15 cellular contexts compared by ENCODE assay signal in the genomic region with DNA sequence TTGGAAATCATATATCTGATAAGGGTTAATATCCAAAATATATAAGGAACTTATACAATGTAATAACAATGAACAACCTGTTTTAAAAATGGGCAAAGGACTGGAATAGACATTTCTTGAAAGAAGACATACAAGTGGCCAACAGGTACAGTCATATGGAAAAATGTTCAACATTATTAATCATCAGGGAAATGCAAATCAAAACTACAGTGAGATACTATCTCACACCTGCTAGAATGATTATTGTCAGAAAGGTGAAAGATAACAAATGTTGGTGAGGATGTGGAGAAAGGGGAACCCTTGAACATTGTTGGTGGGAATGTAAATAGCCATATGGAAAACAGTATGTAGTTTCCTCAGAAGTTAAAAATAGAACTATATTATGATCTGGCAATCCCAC. TPM values are rescaled to one million over a fixed set of nuclear protein-coding genes. Genes with fewer than 3 reads are reported as not detected.
DNase-seq lines count a peak whose midpoint lies in the region; ATAC-seq, FAIRE-seq and TF ChIP-seq lines count a peak whose summit lies in the region.
"Had no signal": no experiment of that assay in that cellular context is flagged by ENCODE, and none has a peak within 500 bp of the region (broad histone marks: within the 10 kb centered on the region; RNA-seq: fewer than 3 reads in every experiment).

No MANE protein-coding gene starts in this region.

- H3K9me3 ChIP-seq in H1 (ENCODE audit: insufficient read depth in 2 of 2, low read depth in 1 of 2, low read length in 1 of 2) = no peaks in the 10 kb centered on the region
- H3K9me3 ChIP-seq in SK-N-SH = no peaks in the 10 kb centered on the region

- CTCF ChIA-PET in activated CD4-positive, alpha-beta T cell treated with anti-CD3 and anti-CD28 coated beads for 36 hours (lab: Charles Lee) = no interaction called here
- CTCF ChIA-PET in activated CD4-positive, alpha-beta T cell treated with anti-CD3 and anti-CD28 coated beads, Interleukin-2, amount 10 ng/mL, durations not matched to agents 7 days and 5 days (lab: Charles Lee) = no interaction called here
- CTCF ChIA-PET in H1 (lab: Charles Lee; ENCODE audit: partially characterized antibody) (interaction anchor here (0.6 to 1.1 kb wide), 3 partner anchors 10 to 301 kb away, joined by 3 to 5 read pairs (median 3); no protein-coding TSS in a partner anchor), SK-N-SH (lab: Yijun Ruan, JAX) (no interaction called here)

- no peak overlapping the region for H2AK5ac ChIP-seq in H1 (ENCODE audit: low read depth, low read length)

- H4K91ac ChIP-seq in H1 (replicated peaks; ENCODE audit: insufficient read length, low read length) = no peak overlapping the region

- no peak overlapping the region for H2BK20ac ChIP-seq in H1 (ENCODE audit: low read length)

- no peak overlapping the region for H4K8ac ChIP-seq in H1 (ENCODE audit: extremely low read depth, insufficient read depth, low read length)

- H2BK120ac ChIP-seq in H1 (replicated peaks; ENCODE audit: low read depth, low read length) = no peak overlapping the region

- H3K4me3 ChIP-seq in KMS-11 (IDR thresholded peaks at IDR 0.05; ENCODE audit: insufficient read depth, low read depth, low read length) (no peak overlapping the region), H1 (ENCODE audit: extremely low read depth in 1 of 4, insufficient read depth in 2 of 4, low read depth in 3 of 4, low read length in 4 of 4) (no peak overlapping the region), SK-N-SH (ENCODE audit: low read depth in 2 of 2, low read length in 1 of 2) (no peak overlapping the region)

- H4K5ac ChIP-seq in H1 (ENCODE audit: insufficient read length, low read depth, low read length) = no peak overlapping the region

- TF ChIP-seq EP300 in H1 (IDR thresholded peaks at IDR 0.05; ENCODE audit: borderline replicate concordance in 1 of 2, low read depth in 2 of 2, low read length in 2 of 2) (no peak), SK-N-SH (IDR thresholded peaks at IDR 0.05; ENCODE audit: borderline replicate concordance in 1 of 2, low read depth in 1 of 2, low read length in 1 of 2) (no peak)

- H3K4me2 ChIP-seq in KMS-11 (peak overlapping the region; percentile 99), H1 (ENCODE audit: insufficient read depth in 1 of 2, low read depth in 2 of 2, low read length in 2 of 2) (no peak overlapping the region), SK-N-SH (no peak overlapping the region)

- H3K27me3 ChIP-seq in KMS-11 (ENCODE audit: insufficient read depth, low read depth) (no peaks in the 10 kb centered on the region), H1 (replicated peaks in 1 of 4; ENCODE audit: control insufficient read depth in 3 of 4, extremely low read depth in 1 of 4, insufficient read depth in 3 of 4, low read length in 3 of 4) (no peaks in the 10 kb centered on the region), SK-N-SH (ENCODE audit: insufficient read depth) (no peaks in the 10 kb centered on the region)

- intact Hi-C loops in activated CD4-positive, alpha-beta T cell treated with anti-CD3 and anti-CD28 coated beads for 36 hours (cut with DNase I, micrococcal nuclease) = loop anchor here (1.0 to 5.0 kb wide), 12 partner anchors 21 to 482 kb away; partner anchors contain the start of genes CTDSPL2 (in 2 of the 2), EIF3J (in 1 of the 2), GOLM2 (in 1 of the 2) and WDR76 (in 1 of the 2)

- H3K79me2 ChIP-seq in KMS-11 (ENCODE audit: insufficient read depth, low read depth) = peaks cover 45% of the 10 kb centered on the region
- H3K79me2 ChIP-seq in H1 (ENCODE audit: control insufficient read depth in 1 of 2, insufficient read depth in 2 of 2, low read length in 2 of 2) = no peaks in the 10 kb centered on the region
- peaks cover 48% of the 10 kb centered on the region for H3K79me2 ChIP-seq in SK-N-SH (ENCODE audit: insufficient read depth)

- no peak overlapping the region for H3K56ac ChIP-seq in H1 (replicated peaks; ENCODE audit: insufficient read length, low read depth, low read length)

- H3K4me1 ChIP-seq in KMS-11 (ENCODE audit: low read depth, poor library complexity, severe bottlenecking) = peaks cover 91% of the 10 kb centered on the region
- no peaks in the 10 kb centered on the region for H3K4me1 ChIP-seq in H1 (replicated peaks in 1 of 4; ENCODE audit: control insufficient read depth in 3 of 4, insufficient read depth in 4 of 4, low read length in 3 of 4)
- no peaks in the 10 kb centered on the region; a peak in 1 of 4 replicates for H3K4me1 ChIP-seq in SK-N-SH (ENCODE audit: control insufficient read depth in 1 of 2, insufficient read depth in 2 of 2, low read depth in 1 of 2, low read length in 1 of 2)

- peak overlapping the region; percentile 58 for H3K4me3 Mint-ChIP-seq in activated CD4-positive, alpha-beta T cell treated with anti-CD3 and anti-CD28 coated beads for 36 hours
- no peak overlapping the region for H3K4me3 Mint-ChIP-seq in activated CD4-positive, alpha-beta T cell treated with anti-CD3 and anti-CD28 coated beads, Interleukin-2, amount 10 ng/mL, durations not matched to agents 7 days and 5 days
- H3K4me3 Mint-ChIP-seq: WTC11 had no signal

- no peaks in the 10 kb centered on the region for H3K79me1 ChIP-seq in H1 (ENCODE audit: low read depth, low read length)

- no peak for TF ChIP-seq CTCF in KMS-11 (conservative IDR thresholded peaks at IDR 0.05; ENCODE audit: low read depth, low read length)
- no peak for TF ChIP-seq CTCF in H1 (IDR thresholded peaks at IDR 0.05; ENCODE audit: control extremely low read depth in 1 of 3, insufficient read depth in 1 of 3, low read depth in 1 of 3, low read length in 3 of 3)
- TF ChIP-seq CTCF in SK-N-SH (IDR thresholded peaks at IDR 0.05) = no peak

- no peaks in the 10 kb centered on the region for H4K20me1 ChIP-seq in KMS-11 (ENCODE audit: insufficient read depth)
- no peaks in the 10 kb centered on the region for H4K20me1 ChIP-seq in H1 (replicated peaks in 1 of 2; ENCODE audit: control insufficient read depth in 1 of 2, insufficient read depth in 2 of 2, low read length in 2 of 2)
- peaks cover 9% of the 10 kb centered on the region; the same call in 1 of the 2 replicates for H4K20me1 ChIP-seq in SK-N-SH (ENCODE audit: insufficient read depth)

- H3K9ac ChIP-seq in KMS-11 = peak overlapping the region; percentile 35; the same call in 1 of the 2 replicates
- H3K9ac ChIP-seq in H1 (replicated peaks in 1 of 4; ENCODE audit: extremely low read depth in 1 of 4, low read depth in 3 of 4, low read length in 3 of 4) = no peak overlapping the region
- no peak overlapping the region for H3K9ac ChIP-seq in SK-N-SH

- peak; percentile 50 for ATAC-seq in activated CD4-positive, alpha-beta T cell treated with anti-CD3 and anti-CD28 coated beads for 36 hours
- ATAC-seq in GM21515 (IDR thresholded peaks at IDR 0.05; ENCODE audit: unreplicated experiment) = peak; percentile 20
- ATAC-seq: WTC11 had no signal

- H3K27me3 Mint-ChIP-seq in activated CD4-positive, alpha-beta T cell treated with anti-CD3 and anti-CD28 coated beads for 36 hours = no peaks in the 10 kb centered on the region
- no peaks in the 10 kb centered on the region for H3K27me3 Mint-ChIP-seq in activated CD4-positive, alpha-beta T cell treated with anti-CD3 and anti-CD28 coated beads, Interleukin-2, amount 10 ng/mL, durations not matched to agents 7 days and 5 days

- no peak overlapping the region for H3K14ac ChIP-seq in H1 (ENCODE audit: insufficient read length)

- H3F3A ChIP-seq in SK-N-SH (replicated peaks; ENCODE audit: insufficient read depth) = peaks cover 6% of the 10 kb centered on the region

- TF ChIP-seq POLR2A in H1 (IDR thresholded peaks at IDR 0.05; ENCODE audit: control extremely low read depth in 1 of 2, low read depth in 2 of 2, low read length in 2 of 2) = no peak

- no peak overlapping the region for H2BK15ac ChIP-seq in H1 (ENCODE audit: low read length)

- H3K9me3 Mint-ChIP-seq in activated CD4-positive, alpha-beta T cell treated with anti-CD3 and anti-CD28 coated beads for 36 hours (ENCODE audit: low read depth) = no peaks in the 10 kb centered on the region
- no peaks in the 10 kb centered on the region for H3K9me3 Mint-ChIP-seq in activated CD4-positive, alpha-beta T cell treated with anti-CD3 and anti-CD28 coated beads, Interleukin-2, amount 10 ng/mL, durations not matched to agents 7 days and 5 days
- H3K9me3 Mint-ChIP-seq: WTC11 had no signal

- H3K4me1 Mint-ChIP-seq in activated CD4-positive, alpha-beta T cell treated with anti-CD3 and anti-CD28 coated beads for 36 hours = peaks cover 48% of the 10 kb centered on the region
- H3K4me1 Mint-ChIP-seq in activated CD4-positive, alpha-beta T cell treated with anti-CD3 and anti-CD28 coated beads, Interleukin-2, amount 10 ng/mL, durations not matched to agents 7 days and 5 days = peaks cover 22% of the 10 kb centered on the region
- H3K4me1 Mint-ChIP-seq: WTC11 had no signal

- H3K23me2 ChIP-seq in H1 (ENCODE audit: low read depth, low read length) = no peaks in the 10 kb centered on the region

- no peak overlapping the region for H3K23ac ChIP-seq in H1 (ENCODE audit: insufficient read length)

- H2BK12ac ChIP-seq in H1 (ENCODE audit: low read depth, low read length) = no peak overlapping the region

- H2AFZ ChIP-seq in KMS-11 (ENCODE audit: low read depth) (no peak overlapping the region), H1 (ENCODE audit: low read length) (no peak overlapping the region), SK-N-SH (ENCODE audit: low read depth) (no peak overlapping the region)

- no peak overlapping the region for H3K18ac ChIP-seq in H1 (ENCODE audit: extremely low read depth, low read length)

- H3K27ac ChIP-seq in KMS-11 (peak overlapping the region; percentile 75), H1 (ENCODE audit: low read depth, low read length) (no peak overlapping the region), SK-N-SH (ENCODE audit: low read depth in 2 of 2, low read length in 1 of 2) (no peak overlapping the region)

- no peak overlapping the region for H2BK5ac ChIP-seq in H1 (ENCODE audit: low read depth, low read length)

- peak overlapping the region; percentile 92 for H3K27ac Mint-ChIP-seq in activated CD4-positive, alpha-beta T cell treated with anti-CD3 and anti-CD28 coated beads for 36 hours
- H3K27ac Mint-ChIP-seq in activated CD4-positive, alpha-beta T cell treated with anti-CD3 and anti-CD28 coated beads, Interleukin-2, amount 10 ng/mL, durations not matched to agents 7 days and 5 days = no peak overlapping the region
- H3K27ac Mint-ChIP-seq: WTC11 had no signal

- no peak overlapping the region for H3K4ac ChIP-seq in H1 (replicated peaks; ENCODE audit: insufficient read length, low read depth, low read length)

- peak; percentile 42 for FAIRE-seq in H1 (lab: Jason Lieb, UNC)
- FAIRE-seq: endothelial cell of umbilical vein, islet of Langerhans had no signal

- DNase-seq in activated CD4-positive, alpha-beta T cell treated with anti-CD3 and anti-CD28 coated beads for 36 hours = no peak
- DNase-seq in activated CD4-positive, alpha-beta T cell treated with anti-CD3 and anti-CD28 coated beads, Interleukin-2, amount 10 ng/mL, durations not matched to agents 7 days and 5 days = no peak
- no peak for DNase-seq in H1 (ENCODE audit: low read depth in 1 of 2, low spot score in 2 of 2)
- no peak for DNase-seq in SK-N-SH
- no peak for DNase-seq in stimulated activated CD4-positive, alpha-beta T cell treated with anti-CD3 and anti-CD28 coated beads, Interleukin-4, amount 100 ng/mL, for 1 hour
- DNase-seq in amniotic stem cell (lab: John Stamatoyannopoulos, UW) = no peak
- DNase-seq: 8988T; activated effector memory CD4-positive, alpha-beta T cell treated with anti-CD3 and anti-CD28 coated beads, Interleukin-2, amount 50 U/mL, for 16 hours; KBM-7; trophoblast cell had no signal

- no peak for TF ChIP-seq RAD21 in H1 (IDR thresholded peaks at IDR 0.05 in 1 of 2, conservative IDR thresholded peaks at IDR 0.05 in 1 of 2; ENCODE audit: low read depth in 2 of 2, low read length in 2 of 2)
- TF ChIP-seq RAD21 in SK-N-SH (IDR thresholded peaks at IDR 0.05; ENCODE audit: low read length) = no peak

- H3K36me3 ChIP-seq in KMS-11 (ENCODE audit: insufficient read depth) (no peaks in the 10 kb centered on the region; the same call in 1 of the 2 replicates), H1 (ENCODE audit: control insufficient read depth in 2 of 4, insufficient read depth in 4 of 4, low read length in 3 of 4) (no peaks in the 10 kb centered on the region), SK-N-SH (replicated peaks in 1 of 2; ENCODE audit: control insufficient read depth in 1 of 2, insufficient read depth in 2 of 2, low read length in 1 of 2) (peaks cover 0 to 12% of the 10 kb centered on the region in 2 experiments)

- POLR2A ChIA-PET in activated CD4-positive, alpha-beta T cell treated with anti-CD3 and anti-CD28 coated beads for 36 hours (lab: Charles Lee) = interaction anchor here (1.2 kb wide), 1 partner anchor 427 kb away, joined by 5 read pairs; no protein-coding TSS in a partner anchor
- POLR2A ChIA-PET in activated CD4-positive, alpha-beta T cell treated with anti-CD3 and anti-CD28 coated beads, Interleukin-2, amount 10 ng/mL, durations not matched to agents 7 days and 5 days (lab: Charles Lee) = no interaction called here
- POLR2A ChIA-PET in H1 (lab: Charles Lee; ENCODE audit: partially characterized antibody) (no interaction called here), SK-N-SH (lab: Yijun Ruan, JAX) (no interaction called here)

- no peaks in the 10 kb centered on the region for H3K9me2 ChIP-seq in SK-N-SH

- peaks cover 19% of the 10 kb centered on the region for H3K36me3 Mint-ChIP-seq in activated CD4-positive, alpha-beta T cell treated with anti-CD3 and anti-CD28 coated beads for 36 hours (ENCODE audit: low read depth)
- peaks cover 20% of the 10 kb centered on the region for H3K36me3 Mint-ChIP-seq in activated CD4-positive, alpha-beta T cell treated with anti-CD3 and anti-CD28 coated beads, Interleukin-2, amount 10 ng/mL, durations not matched to agents 7 days and 5 days (ENCODE audit: low read depth)
- H3K36me3 Mint-ChIP-seq: WTC11 had no signal

RNA-seq across cellular contexts. Expression of gene GOLM2, which starts 20.4 kb away (rescaled TPM):
- 10 to 100 TPM; 27.9 to 36.0 TPM for total RNA-seq in activated CD4-positive, alpha-beta T cell treated with anti-CD3 and anti-CD28 coated beads for 36 hours
- total RNA-seq in activated CD4-positive, alpha-beta T cell treated with anti-CD3 and anti-CD28 coated beads, Interleukin-2, amount 10 ng/mL, durations not matched to agents 7 days and 5 days = 10 to 100 TPM; 50.0 to 53.3 TPM
- 35.4 and 41.2 TPM in 2 replicates for total RNA-seq in H1 (2021; fragmentation: NEBNext Ultra II Directional; extraction: Animal tissue kit (Norgen Biotek cat#: 25700))
- polyA plus RNA-seq in H1 (2011; rRNA removed) (8.7 and 9.1 TPM in 2 replicates), SK-N-SH (2012; rRNA removed) (28.1 and 33.3 TPM in 2 replicates)
- polyA plus RNA-seq in H1 (2011; cell fraction: cytosol; rRNA removed) = 10.8 TPM
- polyA plus RNA-seq in H1 (2011; cell fraction: nucleus; rRNA removed) = 17.4 TPM
- polyA plus RNA-seq in H1 (2012, experiment 1 of 2) = 13.5 to 28.6 TPM (median 15.2 TPM) in 4 replicates
- 3.8 TPM for polyA plus RNA-seq in H1 (2012, experiment 2 of 2)
- polyA plus RNA-seq in H1 (2013, experiment 1 of 2) = 43.5 TPM
- 44.3 TPM for polyA plus RNA-seq in H1 (2013, experiment 2 of 2)
- 11.0 and 17.1 TPM in 2 replicates for polyA minus RNA-seq in H1 (2011; rRNA and poly(A)+ RNA removed)
- polyA minus RNA-seq in H1 (2011; cell fraction: cytosol; rRNA and poly(A)+ RNA removed) = 16.0 TPM
- polyA minus RNA-seq in H1 (2011; cell fraction: nucleus; rRNA and poly(A)+ RNA removed) = 28.5 TPM
- 47.4 and 56.2 TPM in 2 replicates for polyA plus RNA-seq in SK-N-SH (2012; cell fraction: cytosol; rRNA removed)
- 10.7 and 18.6 TPM in 2 replicates for polyA plus RNA-seq in SK-N-SH (2012; cell fraction: nucleus; rRNA removed)
